ENCODE assay signal across 12 cellular contexts in genomic region chr6:41801380-41801779, GRCh38. TPM values are rescaled to one million over a fixed set of nuclear protein-coding genes. Genes with fewer than 3 reads are reported as not detected.
A peak's percentile ranks its signal among the peaks of the same experiment; 100 is the strongest.
DNase-seq lines count a peak whose midpoint lies in the region; ATAC-seq, FAIRE-seq and TF ChIP-seq lines count a peak whose summit lies in the region.
"Had no signal": no experiment of that assay in that cellular context is flagged by ENCODE, and none has a peak within 500 bp of the region (broad histone marks: within the 10 kb centered on the region; RNA-seq: fewer than 3 reads in every experiment).

No MANE protein-coding gene starts in this region.

- peak; percentile 71 for TF ChIP-seq RAD21 in HCT116 (IDR thresholded peaks at IDR 0.05; ENCODE audit: low read depth)

- TF ChIP-seq POLR2A in HCT116 (IDR thresholded peaks at IDR 0.05; ENCODE audit: borderline replicate concordance, extremely low read depth, insufficient read depth, insufficient read length): no peak
- no peak for TF ChIP-seq POLR2A in H54 (IDR thresholded peaks at IDR 0.05; ENCODE audit: low read depth, low read length)
- TF ChIP-seq POLR2A in ovary (IDR thresholded peaks at IDR 0.05): no peak
- no peak for TF ChIP-seq POLR2A in prostate gland (IDR thresholded peaks at IDR 0.05)

- 0 out of 4 replicates have a peak, but pooled peaks cover 0 to 2% of the 10 kb centered on the region in 2 experiments for H3K36me3 ChIP-seq in HCT116 (ENCODE audit: control insufficient read depth in 1 of 2, insufficient read depth in 2 of 2, low read length in 2 of 2)
- peaks cover 0 to 3% of the 10 kb centered on the region in 2 donors for H3K36me3 ChIP-seq in kidney (ENCODE audit: control insufficient read depth in 1 of 2, insufficient read depth in 2 of 2, low read length in 2 of 2)
- no peaks in the 10 kb centered on the region for H3K36me3 ChIP-seq in ovary
- no peaks in the 10 kb centered on the region for H3K36me3 ChIP-seq in prostate gland

- TF ChIP-seq CTCF in C4-2B (conservative IDR thresholded peaks at IDR 0.05) (peak; percentile 64), HCT116 (IDR thresholded peaks at IDR 0.05 in 2 of 3, conservative IDR thresholded peaks at IDR 0.05 in 1 of 3; ENCODE audit: borderline replicate concordance in 1 of 3, insufficient read depth in 1 of 3, low read depth in 2 of 3, low read length in 2 of 3) (peak; percentile 52 to 64 (median 59); a peak in 5 of 6 replicates), VCaP (conservative IDR thresholded peaks at IDR 0.05) (peak; percentile 78), kidney (IDR thresholded peaks at IDR 0.05; ENCODE audit: borderline replicate concordance, extremely low read depth, insufficient read depth) (peak; percentile 11), ovary (IDR thresholded peaks at IDR 0.05) (no peak), prostate gland (IDR thresholded peaks at IDR 0.05) (peak in 2 of 4 experiments; percentile 25 to 49)

- H4K20me1 ChIP-seq in HCT116 (ENCODE audit: insufficient read depth): no peaks in the 10 kb centered on the region

- WGBS in ovary, 3 donors: 77 to 78% (median 77%) methylated on average over 2 of the region's 2 CpGs
- 83% methylated on average over 2 of the region's 2 CpGs for WGBS in prostate gland

- H3K4me1 ChIP-seq in HCT116 (ENCODE audit: control insufficient read depth in 1 of 2, insufficient read depth in 2 of 2, low read length in 2 of 2) (no peaks in the 10 kb centered on the region), kidney (ENCODE audit: control insufficient read depth in 1 of 2, insufficient read depth in 1 of 2, low read depth in 1 of 2, low read length in 2 of 2) (peaks cover 0 to 3% of the 10 kb centered on the region in 2 donors), ovary (ENCODE audit: insufficient read depth) (no peaks in the 10 kb centered on the region), prostate gland (replicated peaks) (no peaks in the 10 kb centered on the region)

- FAIRE-seq in kidney (lab: Jason Lieb, UNC) (no peak), H54 (lab: Jason Lieb, UNC) (no peak)

- RAD21 ChIA-PET in HCT116 (lab: Charles Lee; ENCODE audit: low non-redundant PET in 1 of 2, low total read pairs in 2 of 2, uncharacterized antibody in 2 of 2, unreplicated experiment in 2 of 2): interaction anchor here in 1 of 2 experiments (0.6 to 0.7 kb wide), 2 partner anchors 413 to 424 kb away, joined by 3 to 4 read pairs; no protein-coding TSS in a partner anchor

- no peaks in the 10 kb centered on the region for H3K36me3 Mint-ChIP-seq in activated naive CD4-positive, alpha-beta T cell treated with anti-CD3 and anti-CD28 coated beads, Interleukin-2, amount 10 ng/mL, durations not matched to agents 7 days and 5 days

- H3K9me3 ChIP-seq in HCT116 (ENCODE audit: control insufficient read depth in 1 of 2, insufficient read depth in 1 of 2, low read depth in 1 of 2, low read length in 2 of 2): no peaks in the 10 kb centered on the region
- no peaks in the 10 kb centered on the region for H3K9me3 ChIP-seq in kidney (ENCODE audit: control insufficient read depth in 1 of 2, low read length in 2 of 2)
- no peaks in the 10 kb centered on the region for H3K9me3 ChIP-seq in ovary
- no peaks in the 10 kb centered on the region for H3K9me3 ChIP-seq in prostate gland

- H3K27ac Mint-ChIP-seq in activated naive CD4-positive, alpha-beta T cell treated with anti-CD3 and anti-CD28 coated beads, Interleukin-2, amount 10 ng/mL, durations not matched to agents 7 days and 5 days: no peak overlapping the region

- H3K27ac ChIP-seq in C4-2B (no peak overlapping the region), HCT116 (ENCODE audit: low read depth, low read length) (no peak overlapping the region), VCaP (no peak overlapping the region), kidney (ENCODE audit: low read depth in 2 of 2, low read length in 2 of 2) (no peak overlapping the region), ovary (no peak overlapping the region), prostate gland (no peak overlapping the region)

- no peak overlapping the region for H3K4me3 ChIP-seq in HCT116 (replicated peaks in 1 of 2; ENCODE audit: low read depth in 1 of 2, low read length in 2 of 2)
- no peak overlapping the region for H3K4me3 ChIP-seq in kidney (ENCODE audit: low read length in 2 of 2)
- no peak overlapping the region for H3K4me3 ChIP-seq in ovary
- H3K4me3 ChIP-seq in prostate gland: no peak overlapping the region

- POLR2A ChIA-PET in HCT116 (lab: Charles Lee): interaction anchor here (0.8 kb wide), 1 partner anchor 11 kb away, joined by 3 read pairs; no protein-coding TSS in a partner anchor

- no peak overlapping the region for H3K4me3 Mint-ChIP-seq in activated naive CD4-positive, alpha-beta T cell treated with anti-CD3 and anti-CD28 coated beads, Interleukin-2, amount 10 ng/mL, durations not matched to agents 7 days and 5 days
- H3K4me3 Mint-ChIP-seq: central memory CD8-positive, alpha-beta T cell had no signal

- BruUV-seq in HCT116 (replicated peaks; lab: Mats Ljungman, UMichigan): no TSS peak

- H3K27me3 Mint-ChIP-seq in activated naive CD4-positive, alpha-beta T cell treated with anti-CD3 and anti-CD28 coated beads, Interleukin-2, amount 10 ng/mL, durations not matched to agents 7 days and 5 days: no peaks in the 10 kb centered on the region
- H3K27me3 Mint-ChIP-seq: central memory CD8-positive, alpha-beta T cell had no signal

- no peak overlapping the region for H3K9ac ChIP-seq in HCT116 (ENCODE audit: low read length)
- H3K9ac ChIP-seq in kidney (ENCODE audit: low read length in 2 of 2): no peak overlapping the region

- intact Hi-C loops in HCT116 (cut with micrococcal nuclease): loop anchor here (1.0 kb wide), 2 partner anchors 135 to 243 kb away; no protein-coding TSS in a partner anchor
- intact Hi-C loops in kidney (cut with DNase I): no loop called here
- intact Hi-C loops in ovary (cut with DNase I): no loop called here
- intact Hi-C loops in prostate gland (cut with DNase I): no loop called here

- no peak overlapping the region for H3K4me2 ChIP-seq in HCT116 (ENCODE audit: low read length)

- CTCF ChIA-PET in HCT116 (lab: Charles Lee): interaction anchor here (0.6 to 2.0 kb wide), 9 partner anchors 15 to 413 kb away, joined by 3 to 8 read pairs (median 5); partner anchors contain the start of gene TAF8
- CTCF ChIA-PET in activated naive CD4-positive, alpha-beta T cell treated with anti-CD3 and anti-CD28 coated beads, Interleukin-2, amount 10 ng/mL, durations not matched to agents 7 days and 5 days (lab: Charles Lee): interaction anchor here (0.6 to 2.2 kb wide), 7 partner anchors 11 to 269 kb away, joined by 3 to 12 read pairs (median 7); no protein-coding TSS in a partner anchor

- no peak overlapping the region for H2AFZ ChIP-seq in HCT116 (ENCODE audit: low read depth, low read length, poor library complexity, severe bottlenecking)

- H3K27me3 ChIP-seq in HCT116 (ENCODE audit: insufficient read depth, low read length) (no peaks in the 10 kb centered on the region), ovary (no peaks in the 10 kb centered on the region), prostate gland (replicated peaks; ENCODE audit: insufficient read depth) (no peaks in the 10 kb centered on the region)

- DNase-seq in HCT116 (ENCODE audit: low read depth, low spot score) (no peak), kidney (no peak), H54 (ENCODE audit: insufficient read length, low spot score) (no peak), ovary (no peak), prostate gland (ENCODE audit: low spot score) (no peak)
- DNase-seq in activated naive CD4-positive, alpha-beta T cell treated with anti-CD3 and anti-CD28 coated beads, Interleukin-2, amount 10 ng/mL, durations not matched to agents 7 days and 5 days: no peak
- DNase-seq: activated CD4-positive, alpha-beta T cell treated with anti-CD3 and anti-CD28 coated beads for 1 hour; islet precursor cell; NCI-H2029 treated with DMSO at 0.1 percent for 48 hours had no signal

- H3K4me1 Mint-ChIP-seq in activated naive CD4-positive, alpha-beta T cell treated with anti-CD3 and anti-CD28 coated beads, Interleukin-2, amount 10 ng/mL, durations not matched to agents 7 days and 5 days: no peaks in the 10 kb centered on the region
- H3K4me1 Mint-ChIP-seq: central memory CD8-positive, alpha-beta T cell had no signal

- H3K9me3 Mint-ChIP-seq in activated naive CD4-positive, alpha-beta T cell treated with anti-CD3 and anti-CD28 coated beads, Interleukin-2, amount 10 ng/mL, durations not matched to agents 7 days and 5 days: no peaks in the 10 kb centered on the region
- H3K9me3 Mint-ChIP-seq: central memory CD8-positive, alpha-beta T cell had no signal

- H3K79me2 ChIP-seq in HCT116 (ENCODE audit: insufficient read depth, low read length): no peaks in the 10 kb centered on the region

- H3K9me2 ChIP-seq in HCT116 (ENCODE audit: insufficient read depth): no peaks in the 10 kb centered on the region

- TF ChIP-seq EP300 in ovary (IDR thresholded peaks at IDR 0.05): no peak

- ATAC-seq in HCT116: peak; percentile 76

TF ChIP-seq in HCT116, 20 proteins besides CTCF, POLR2A, EP300 and RAD21 (continues in another document):
- no peak for TF ChIP-seq JUND (IDR thresholded peaks at IDR 0.05)
- TF ChIP-seq, protein P1, sequence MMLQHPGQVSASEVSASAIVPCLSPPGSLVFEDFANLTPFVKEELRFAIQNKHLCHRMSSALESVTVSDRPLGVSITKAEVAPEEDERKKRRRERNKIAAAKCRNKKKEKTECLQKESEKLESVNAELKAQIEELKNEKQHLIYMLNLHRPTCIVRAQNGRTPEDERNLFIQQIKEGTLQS (IDR thresholded peaks at IDR 0.05): no peak

RNA-seq across cellular contexts. Expression of gene TOMM6, which starts 13.9 kb away (rescaled TPM):
- total RNA-seq in HCT116 (2021; ENCODE audit: unreplicated experiment) (292 TPM), kidney (150 TPM), ovary (100 to 1,000 TPM; 105 to 167 (median 144) TPM), prostate gland (100 to 1,000 TPM; 158 to 233 TPM)
- polyA plus RNA-seq in HCT116 (2012): 171 and 250 TPM in 2 replicates
- polyA plus RNA-seq in kidney (ENCODE audit: insufficient read depth, low read depth, low replicate concordance) (479 TPM), ovary (100 to 1,000 TPM; 210 to 244 TPM)

RNA-seq across cellular contexts. Expression of gene PRICKLE4, which starts 20.8 kb away (rescaled TPM):
- total RNA-seq in HCT116 (2021; ENCODE audit: unreplicated experiment) (2.9 TPM), kidney (6.5 TPM), ovary (1 to 10 TPM; 1.6 to 7.3 (median 3.7) TPM), prostate gland (10 to 100 TPM; 11.4 to 11.6 TPM)
- 0.73 and 0.99 TPM in 2 replicates for polyA plus RNA-seq in HCT116 (2012)
- polyA plus RNA-seq in kidney (ENCODE audit: insufficient read depth, low read depth, low replicate concordance) (1.4 TPM), ovary (1 to 10 TPM; 1.5 to 3.0 TPM)

RNA-seq across cellular contexts. Expression of gene FRS3, which starts 21.7 kb away (rescaled TPM):
- total RNA-seq in HCT116 (2021; ENCODE audit: unreplicated experiment): 5.9 TPM
- 6.3 TPM in 2 replicates for polyA plus RNA-seq in HCT116 (2012)
- 7.0 TPM for total RNA-seq in kidney
- polyA plus RNA-seq in kidney (ENCODE audit: insufficient read depth, low read depth, low replicate concordance): 5.3 TPM
- 1 to 10 TPM; 2.6 to 8.4 (median 6.2) TPM for total RNA-seq in ovary
- polyA plus RNA-seq in ovary: 1 to 10 TPM in 1 of 2 donors, under 1 TPM in 1; 1.00 to 6.8 TPM
- 10 to 100 TPM in 1 of 2 donors, 1 to 10 TPM in 1; 5.9 to 18.4 TPM for total RNA-seq in prostate gland

RNA-seq across cellular contexts. Expression of gene PGC, which starts 54.2 kb away (rescaled TPM):
- total RNA-seq in HCT116 (2021; ENCODE audit: unreplicated experiment) (1.2 TPM), kidney (not detected), ovary (under 1 TPM in 2 of 7 donors, not detected in 5; 0.53 to 0.94 TPM), prostate gland (100 to 1,000 TPM in 1 of 2 donors, 10 to 100 TPM in 1; 18.4 to 391 TPM)
- polyA plus RNA-seq in HCT116 (2012): 0.06 TPM in 1 of 2 replicates, not detected in the other
- polyA plus RNA-seq in kidney (ENCODE audit: insufficient read depth, low read depth, low replicate concordance) (0.39 TPM), ovary (under 1 TPM in 1 of 2 donors, not detected in 1; 0.81 TPM)

Comparison
In these comparisons a context has a peak if more than half of its experiments do, and no peak if none do; other contexts are left out.
1. CTCF ChIP-seq: peak in C4-2B (single experiment), HCT116 (3 of 3), VCaP (single experiment) and kidney (single experiment); none in ovary (0 of 3).